ENCODE assay signal across 1 cellular context in the genomic region with DNA sequence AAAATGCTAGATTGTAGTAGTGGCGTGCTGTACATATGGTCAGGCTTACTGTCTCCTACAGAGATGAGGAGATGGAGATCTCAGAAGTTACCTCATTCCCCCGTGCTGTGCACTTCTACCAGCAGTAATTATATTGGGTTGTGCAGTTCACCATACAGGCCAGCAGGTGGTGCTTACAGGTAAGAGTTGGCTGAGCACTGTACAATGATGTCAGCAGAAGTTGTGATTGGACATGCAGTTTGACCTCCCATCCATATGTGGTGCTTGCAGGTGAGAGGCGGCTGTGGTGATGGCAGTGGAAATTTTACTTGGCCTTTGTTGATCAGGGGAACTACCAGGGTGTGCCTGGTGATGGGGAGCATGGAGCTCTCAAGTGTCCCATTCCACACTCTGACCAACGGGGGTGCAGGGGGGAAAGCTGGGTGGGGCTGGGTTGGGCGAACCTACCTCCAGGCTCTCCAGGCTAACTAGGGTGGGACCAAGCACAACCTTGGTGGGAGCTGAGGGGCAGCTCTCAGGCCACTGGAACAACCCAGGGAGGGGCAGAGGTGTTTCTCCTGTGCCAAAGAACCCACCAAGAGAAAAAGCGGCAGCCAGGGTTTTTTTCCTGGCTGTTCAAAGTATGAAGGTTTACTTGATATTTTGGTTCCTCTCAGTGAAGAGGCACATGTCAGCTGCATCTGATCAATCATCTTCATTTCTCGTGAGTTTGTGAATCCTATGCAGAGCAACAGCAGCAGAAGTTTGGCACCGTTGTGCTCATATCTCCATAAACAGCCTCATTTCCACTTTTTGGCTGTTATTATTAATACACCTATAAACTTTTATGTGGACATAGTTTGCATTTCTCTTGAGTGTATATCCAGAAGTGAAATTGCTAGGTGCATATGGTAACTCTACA.
TF ChIP-seq lines count a peak whose summit lies in the region.

No MANE protein-coding gene starts in this region.

TF ChIP-seq in HepG2, 621 proteins besides CTCF, POLR2A, EP300 and RAD21 (continued from another document):
- peak in 1 of 2 experiments; percentile 17; a peak in 1 of 4 replicates for TF ChIP-seq MAFK (conservative IDR thresholded peaks at IDR 0.05 in 1 of 2, IDR thresholded peaks at IDR 0.05 in 1 of 2; ENCODE audit: low read length in 2 of 2)
- TF ChIP-seq SIX4 (CRISPR knock-in tag; IDR thresholded peaks at IDR 0.05) = no peak
- no peak for TF ChIP-seq CC2D1A (CRISPR knock-in tag; IDR thresholded peaks at IDR 0.05)
- TF ChIP-seq TOE1 (CRISPR knock-in tag; IDR thresholded peaks at IDR 0.05) = no peak
- TF ChIP-seq, protein P1, sequence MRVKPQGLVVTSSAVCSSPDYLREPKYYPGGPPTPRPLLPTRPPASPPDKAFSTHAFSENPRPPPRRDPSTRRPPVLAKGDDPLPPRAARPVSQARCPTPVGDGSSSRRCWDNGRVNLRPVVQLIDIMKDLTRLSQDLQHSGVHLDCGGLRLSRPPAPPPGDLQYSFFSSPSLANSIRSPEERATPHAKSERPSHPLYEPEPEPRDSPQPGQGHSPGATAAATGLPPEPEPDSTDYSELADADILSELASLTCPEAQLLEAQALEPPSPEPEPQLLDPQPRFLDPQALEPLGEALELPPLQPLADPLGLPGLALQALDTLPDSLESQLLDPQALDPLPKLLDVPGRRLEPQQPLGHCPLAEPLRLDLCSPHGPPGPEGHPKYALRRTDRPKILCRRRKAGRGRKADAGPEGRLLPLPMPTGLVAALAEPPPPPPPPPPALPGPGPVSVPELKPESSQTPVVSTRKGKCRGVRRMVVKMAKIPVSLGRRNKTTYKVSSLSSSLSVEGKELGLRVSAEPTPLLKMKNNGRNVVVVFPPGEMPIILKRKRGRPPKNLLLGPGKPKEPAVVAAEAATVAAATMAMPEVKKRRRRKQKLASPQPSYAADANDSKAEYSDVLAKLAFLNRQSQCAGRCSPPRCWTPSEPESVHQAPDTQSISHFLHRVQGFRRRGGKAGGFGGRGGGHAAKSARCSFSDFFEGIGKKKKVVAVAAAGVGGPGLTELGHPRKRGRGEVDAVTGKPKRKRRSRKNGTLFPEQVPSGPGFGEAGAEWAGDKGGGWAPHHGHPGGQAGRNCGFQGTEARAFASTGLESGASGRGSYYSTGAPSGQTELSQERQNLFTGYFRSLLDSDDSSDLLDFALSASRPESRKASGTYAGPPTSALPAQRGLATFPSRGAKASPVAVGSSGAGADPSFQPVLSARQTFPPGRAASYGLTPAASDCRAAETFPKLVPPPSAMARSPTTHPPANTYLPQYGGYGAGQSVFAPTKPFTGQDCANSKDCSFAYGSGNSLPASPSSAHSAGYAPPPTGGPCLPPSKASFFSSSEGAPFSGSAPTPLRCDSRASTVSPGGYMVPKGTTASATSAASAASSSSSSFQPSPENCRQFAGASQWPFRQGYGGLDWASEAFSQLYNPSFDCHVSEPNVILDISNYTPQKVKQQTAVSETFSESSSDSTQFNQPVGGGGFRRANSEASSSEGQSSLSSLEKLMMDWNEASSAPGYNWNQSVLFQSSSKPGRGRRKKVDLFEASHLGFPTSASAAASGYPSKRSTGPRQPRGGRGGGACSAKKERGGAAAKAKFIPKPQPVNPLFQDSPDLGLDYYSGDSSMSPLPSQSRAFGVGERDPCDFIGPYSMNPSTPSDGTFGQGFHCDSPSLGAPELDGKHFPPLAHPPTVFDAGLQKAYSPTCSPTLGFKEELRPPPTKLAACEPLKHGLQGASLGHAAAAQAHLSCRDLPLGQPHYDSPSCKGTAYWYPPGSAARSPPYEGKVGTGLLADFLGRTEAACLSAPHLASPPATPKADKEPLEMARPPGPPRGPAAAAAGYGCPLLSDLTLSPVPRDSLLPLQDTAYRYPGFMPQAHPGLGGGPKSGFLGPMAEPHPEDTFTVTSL (CRISPR knock-in tag; IDR thresholded peaks at IDR 0.05; ENCODE audit: borderline replicate concordance) = no peak
- TF ChIP-seq ZNF672 (CRISPR knock-in tag; IDR thresholded peaks at IDR 0.05) = no peak
- no peak for TF ChIP-seq EHMT2 (IDR thresholded peaks at IDR 0.05; ENCODE audit: borderline replicate concordance, low read depth, low read length)
- no peak for TF ChIP-seq ZNF772 (CRISPR knock-in tag; IDR thresholded peaks at IDR 0.05)
- no peak for TF ChIP-seq THAP7 (CRISPR knock-in tag; IDR thresholded peaks at IDR 0.05)
- TF ChIP-seq BORCS8-MEF2B (CRISPR knock-in tag; IDR thresholded peaks at IDR 0.05) = no peak
- TF ChIP-seq ZFP36L2 (CRISPR knock-in tag; IDR thresholded peaks at IDR 0.05) = no peak
- TF ChIP-seq POGZ (CRISPR knock-in tag; IDR thresholded peaks at IDR 0.05) = 0 out of 2 replicates have a peak, but pooled peaks have one; percentile 20
- TF ChIP-seq, protein P2, sequence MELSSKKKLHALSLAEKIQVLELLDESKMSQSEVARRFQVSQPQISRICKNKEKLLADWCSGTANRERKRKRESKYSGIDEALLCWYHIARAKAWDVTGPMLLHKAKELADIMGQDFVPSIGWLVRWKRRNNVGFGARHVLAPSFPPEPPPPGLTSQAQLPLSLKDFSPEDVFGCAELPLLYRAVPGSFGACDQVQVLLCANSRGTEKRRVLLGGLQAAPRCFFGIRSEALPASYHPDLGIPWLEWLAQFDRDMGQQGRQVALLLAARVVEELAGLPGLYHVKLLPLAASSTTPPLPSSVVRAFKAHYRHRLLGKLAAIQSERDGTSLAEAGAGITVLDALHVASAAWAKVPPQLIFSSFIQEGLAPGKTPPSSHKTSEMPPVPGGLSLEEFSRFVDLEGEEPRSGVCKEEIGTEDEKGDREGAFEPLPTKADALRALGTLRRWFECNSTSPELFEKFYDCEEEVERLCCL (CRISPR knock-in tag; IDR thresholded peaks at IDR 0.05; ENCODE audit: borderline replicate concordance) = no peak
- TF ChIP-seq THAP8 (CRISPR knock-in tag; IDR thresholded peaks at IDR 0.05; ENCODE audit: borderline replicate concordance) = no peak
- no peak for TF ChIP-seq NFE2L2 (IDR thresholded peaks at IDR 0.05; ENCODE audit: low read length)
- TF ChIP-seq REL (CRISPR knock-in tag; conservative IDR thresholded peaks at IDR 0.05) = no peak
- no peak for TF ChIP-seq CCDC6 (CRISPR knock-in tag; IDR thresholded peaks at IDR 0.05)
- TF ChIP-seq, protein P3, sequence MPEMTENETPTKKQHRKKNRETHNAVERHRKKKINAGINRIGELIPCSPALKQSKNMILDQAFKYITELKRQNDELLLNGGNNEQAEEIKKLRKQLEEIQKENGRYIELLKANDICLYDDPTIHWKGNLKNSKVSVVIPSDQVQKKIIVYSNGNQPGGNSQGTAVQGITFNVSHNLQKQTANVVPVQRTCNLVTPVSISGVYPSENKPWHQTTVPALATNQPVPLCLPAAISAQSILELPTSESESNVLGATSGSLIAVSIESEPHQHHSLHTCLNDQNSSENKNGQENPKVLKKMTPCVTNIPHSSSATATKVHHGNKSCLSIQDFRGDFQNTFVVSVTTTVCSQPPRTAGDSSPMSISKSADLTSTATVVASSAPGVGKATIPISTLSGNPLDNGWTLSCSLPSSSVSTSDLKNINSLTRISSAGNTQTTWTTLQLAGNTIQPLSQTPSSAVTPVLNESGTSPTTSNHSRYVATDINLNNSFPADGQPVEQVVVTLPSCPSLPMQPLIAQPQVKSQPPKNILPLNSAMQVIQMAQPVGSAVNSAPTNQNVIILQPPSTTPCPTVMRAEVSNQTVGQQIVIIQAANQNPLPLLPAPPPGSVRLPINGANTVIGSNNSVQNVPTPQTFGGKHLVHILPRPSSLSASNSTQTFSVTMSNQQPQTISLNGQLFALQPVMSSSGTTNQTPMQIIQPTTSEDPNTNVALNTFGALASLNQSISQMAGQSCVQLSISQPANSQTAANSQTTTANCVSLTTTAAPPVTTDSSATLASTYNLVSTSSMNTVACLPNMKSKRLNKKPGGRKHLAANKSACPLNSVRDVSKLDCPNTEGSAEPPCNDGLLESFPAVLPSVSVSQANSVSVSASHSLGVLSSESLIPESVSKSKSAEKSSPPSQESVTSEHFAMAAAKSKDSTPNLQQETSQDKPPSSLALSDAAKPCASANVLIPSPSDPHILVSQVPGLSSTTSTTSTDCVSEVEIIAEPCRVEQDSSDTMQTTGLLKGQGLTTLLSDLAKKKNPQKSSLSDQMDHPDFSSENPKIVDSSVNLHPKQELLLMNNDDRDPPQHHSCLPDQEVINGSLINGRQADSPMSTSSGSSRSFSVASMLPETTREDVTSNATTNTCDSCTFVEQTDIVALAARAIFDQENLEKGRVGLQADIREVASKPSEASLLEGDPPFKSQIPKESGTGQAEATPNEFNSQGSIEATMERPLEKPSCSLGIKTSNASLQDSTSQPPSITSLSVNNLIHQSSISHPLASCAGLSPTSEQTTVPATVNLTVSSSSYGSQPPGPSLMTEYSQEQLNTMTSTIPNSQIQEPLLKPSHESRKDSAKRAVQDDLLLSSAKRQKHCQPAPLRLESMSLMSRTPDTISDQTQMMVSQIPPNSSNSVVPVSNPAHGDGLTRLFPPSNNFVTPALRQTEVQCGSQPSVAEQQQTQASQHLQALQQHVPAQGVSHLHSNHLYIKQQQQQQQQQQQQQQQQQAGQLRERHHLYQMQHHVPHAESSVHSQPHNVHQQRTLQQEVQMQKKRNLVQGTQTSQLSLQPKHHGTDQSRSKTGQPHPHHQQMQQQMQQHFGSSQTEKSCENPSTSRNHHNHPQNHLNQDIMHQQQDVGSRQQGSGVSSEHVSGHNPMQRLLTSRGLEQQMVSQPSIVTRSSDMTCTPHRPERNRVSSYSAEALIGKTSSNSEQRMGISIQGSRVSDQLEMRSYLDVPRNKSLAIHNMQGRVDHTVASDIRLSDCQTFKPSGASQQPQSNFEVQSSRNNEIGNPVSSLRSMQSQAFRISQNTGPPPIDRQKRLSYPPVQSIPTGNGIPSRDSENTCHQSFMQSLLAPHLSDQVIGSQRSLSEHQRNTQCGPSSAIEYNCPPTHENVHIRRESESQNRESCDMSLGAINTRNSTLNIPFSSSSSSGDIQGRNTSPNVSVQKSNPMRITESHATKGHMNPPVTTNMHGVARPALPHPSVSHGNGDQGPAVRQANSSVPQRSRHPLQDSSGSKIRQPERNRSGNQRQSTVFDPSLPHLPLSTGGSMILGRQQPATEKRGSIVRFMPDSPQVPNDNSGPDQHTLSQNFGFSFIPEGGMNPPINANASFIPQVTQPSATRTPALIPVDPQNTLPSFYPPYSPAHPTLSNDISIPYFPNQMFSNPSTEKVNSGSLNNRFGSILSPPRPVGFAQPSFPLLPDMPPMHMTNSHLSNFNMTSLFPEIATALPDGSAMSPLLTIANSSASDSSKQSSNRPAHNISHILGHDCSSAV (CRISPR knock-in tag; IDR thresholded peaks at IDR 0.05; ENCODE audit: borderline replicate concordance) = no peak
- TF ChIP-seq ZNF879 (CRISPR knock-in tag; IDR thresholded peaks at IDR 0.05) = no peak
- TF ChIP-seq CEBPG (CRISPR knock-in tag; IDR thresholded peaks at IDR 0.05) = no peak
- TF ChIP-seq HMG20B (CRISPR knock-in tag; conservative IDR thresholded peaks at IDR 0.05) = no peak
- no peak for TF ChIP-seq THRA (CRISPR knock-in tag; IDR thresholded peaks at IDR 0.05; ENCODE audit: borderline replicate concordance)
- no peak for TF ChIP-seq ARNTL (CRISPR knock-in tag; IDR thresholded peaks at IDR 0.05)
- TF ChIP-seq ZNF207 (IDR thresholded peaks at IDR 0.05; ENCODE audit: borderline replicate concordance) = no peak
- TF ChIP-seq, protein P4, sequence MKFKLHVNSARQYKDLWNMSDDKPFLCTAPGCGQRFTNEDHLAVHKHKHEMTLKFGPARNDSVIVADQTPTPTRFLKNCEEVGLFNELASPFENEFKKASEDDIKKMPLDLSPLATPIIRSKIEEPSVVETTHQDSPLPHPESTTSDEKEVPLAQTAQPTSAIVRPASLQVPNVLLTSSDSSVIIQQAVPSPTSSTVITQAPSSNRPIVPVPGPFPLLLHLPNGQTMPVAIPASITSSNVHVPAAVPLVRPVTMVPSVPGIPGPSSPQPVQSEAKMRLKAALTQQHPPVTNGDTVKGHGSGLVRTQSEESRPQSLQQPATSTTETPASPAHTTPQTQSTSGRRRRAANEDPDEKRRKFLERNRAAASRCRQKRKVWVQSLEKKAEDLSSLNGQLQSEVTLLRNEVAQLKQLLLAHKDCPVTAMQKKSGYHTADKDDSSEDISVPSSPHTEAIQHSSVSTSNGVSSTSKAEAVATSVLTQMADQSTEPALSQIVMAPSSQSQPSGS (CRISPR knock-in tag; IDR thresholded peaks at IDR 0.05) = peak; percentile 75; the same call in 1 of the 2 replicates
- TF ChIP-seq MAFF (IDR thresholded peaks at IDR 0.05; ENCODE audit: low read depth, low read length) = no peak
- TF ChIP-seq, protein P5, sequence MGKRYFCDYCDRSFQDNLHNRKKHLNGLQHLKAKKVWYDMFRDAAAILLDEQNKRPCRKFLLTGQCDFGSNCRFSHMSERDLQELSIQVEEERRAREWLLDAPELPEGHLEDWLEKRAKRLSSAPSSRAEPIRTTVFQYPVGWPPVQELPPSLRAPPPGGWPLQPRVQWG (CRISPR knock-in tag; IDR thresholded peaks at IDR 0.05; ENCODE audit: borderline replicate concordance, low read depth) = no peak
- TF ChIP-seq ZNF773 (CRISPR knock-in tag; IDR thresholded peaks at IDR 0.05; ENCODE audit: borderline replicate concordance) = no peak
- no peak for TF ChIP-seq ELF3 (CRISPR knock-in tag; IDR thresholded peaks at IDR 0.05)
- peak; percentile 72 for TF ChIP-seq ZMYM4 (CRISPR knock-in tag; IDR thresholded peaks at IDR 0.05)
